1 cellular context compared by ENCODE assay signal in the genomic region with DNA sequence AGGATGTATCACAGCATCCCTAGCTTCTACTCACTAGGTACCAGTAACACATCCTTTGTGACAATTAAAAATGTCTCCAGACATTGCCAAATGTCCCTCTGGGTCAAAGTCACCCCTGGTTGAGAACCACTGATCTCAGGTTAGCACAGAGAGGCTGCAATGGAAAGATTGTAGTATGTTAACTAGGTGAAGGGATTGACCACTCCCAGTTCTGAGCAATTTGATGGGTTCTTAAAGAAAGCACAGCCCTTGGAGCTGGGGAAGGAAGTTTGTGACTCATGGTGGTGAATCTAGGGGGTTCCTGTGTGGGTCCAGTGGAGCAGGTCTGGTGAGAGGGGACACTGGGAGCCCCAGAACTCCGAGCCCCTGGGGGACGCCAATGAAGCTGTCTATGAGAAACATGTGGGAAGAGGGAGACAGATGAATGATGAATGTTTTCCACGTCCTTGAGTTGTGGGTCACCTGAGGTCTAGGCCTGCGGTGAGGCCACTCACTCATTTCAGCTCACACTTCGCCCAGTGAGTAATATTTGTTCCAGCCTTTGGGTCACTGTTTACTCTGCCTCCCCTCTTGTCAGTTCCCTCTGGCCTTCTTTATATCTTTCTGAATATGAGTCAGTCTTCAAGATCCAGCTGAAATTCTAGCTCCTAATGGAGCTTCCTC.
TF ChIP-seq lines count a peak whose summit lies in the region.

No MANE protein-coding gene starts in this region.

TF ChIP-seq in HepG2, 621 proteins besides CTCF, POLR2A, EP300 and RAD21 (continued from another document):
- TF ChIP-seq, protein P1, sequence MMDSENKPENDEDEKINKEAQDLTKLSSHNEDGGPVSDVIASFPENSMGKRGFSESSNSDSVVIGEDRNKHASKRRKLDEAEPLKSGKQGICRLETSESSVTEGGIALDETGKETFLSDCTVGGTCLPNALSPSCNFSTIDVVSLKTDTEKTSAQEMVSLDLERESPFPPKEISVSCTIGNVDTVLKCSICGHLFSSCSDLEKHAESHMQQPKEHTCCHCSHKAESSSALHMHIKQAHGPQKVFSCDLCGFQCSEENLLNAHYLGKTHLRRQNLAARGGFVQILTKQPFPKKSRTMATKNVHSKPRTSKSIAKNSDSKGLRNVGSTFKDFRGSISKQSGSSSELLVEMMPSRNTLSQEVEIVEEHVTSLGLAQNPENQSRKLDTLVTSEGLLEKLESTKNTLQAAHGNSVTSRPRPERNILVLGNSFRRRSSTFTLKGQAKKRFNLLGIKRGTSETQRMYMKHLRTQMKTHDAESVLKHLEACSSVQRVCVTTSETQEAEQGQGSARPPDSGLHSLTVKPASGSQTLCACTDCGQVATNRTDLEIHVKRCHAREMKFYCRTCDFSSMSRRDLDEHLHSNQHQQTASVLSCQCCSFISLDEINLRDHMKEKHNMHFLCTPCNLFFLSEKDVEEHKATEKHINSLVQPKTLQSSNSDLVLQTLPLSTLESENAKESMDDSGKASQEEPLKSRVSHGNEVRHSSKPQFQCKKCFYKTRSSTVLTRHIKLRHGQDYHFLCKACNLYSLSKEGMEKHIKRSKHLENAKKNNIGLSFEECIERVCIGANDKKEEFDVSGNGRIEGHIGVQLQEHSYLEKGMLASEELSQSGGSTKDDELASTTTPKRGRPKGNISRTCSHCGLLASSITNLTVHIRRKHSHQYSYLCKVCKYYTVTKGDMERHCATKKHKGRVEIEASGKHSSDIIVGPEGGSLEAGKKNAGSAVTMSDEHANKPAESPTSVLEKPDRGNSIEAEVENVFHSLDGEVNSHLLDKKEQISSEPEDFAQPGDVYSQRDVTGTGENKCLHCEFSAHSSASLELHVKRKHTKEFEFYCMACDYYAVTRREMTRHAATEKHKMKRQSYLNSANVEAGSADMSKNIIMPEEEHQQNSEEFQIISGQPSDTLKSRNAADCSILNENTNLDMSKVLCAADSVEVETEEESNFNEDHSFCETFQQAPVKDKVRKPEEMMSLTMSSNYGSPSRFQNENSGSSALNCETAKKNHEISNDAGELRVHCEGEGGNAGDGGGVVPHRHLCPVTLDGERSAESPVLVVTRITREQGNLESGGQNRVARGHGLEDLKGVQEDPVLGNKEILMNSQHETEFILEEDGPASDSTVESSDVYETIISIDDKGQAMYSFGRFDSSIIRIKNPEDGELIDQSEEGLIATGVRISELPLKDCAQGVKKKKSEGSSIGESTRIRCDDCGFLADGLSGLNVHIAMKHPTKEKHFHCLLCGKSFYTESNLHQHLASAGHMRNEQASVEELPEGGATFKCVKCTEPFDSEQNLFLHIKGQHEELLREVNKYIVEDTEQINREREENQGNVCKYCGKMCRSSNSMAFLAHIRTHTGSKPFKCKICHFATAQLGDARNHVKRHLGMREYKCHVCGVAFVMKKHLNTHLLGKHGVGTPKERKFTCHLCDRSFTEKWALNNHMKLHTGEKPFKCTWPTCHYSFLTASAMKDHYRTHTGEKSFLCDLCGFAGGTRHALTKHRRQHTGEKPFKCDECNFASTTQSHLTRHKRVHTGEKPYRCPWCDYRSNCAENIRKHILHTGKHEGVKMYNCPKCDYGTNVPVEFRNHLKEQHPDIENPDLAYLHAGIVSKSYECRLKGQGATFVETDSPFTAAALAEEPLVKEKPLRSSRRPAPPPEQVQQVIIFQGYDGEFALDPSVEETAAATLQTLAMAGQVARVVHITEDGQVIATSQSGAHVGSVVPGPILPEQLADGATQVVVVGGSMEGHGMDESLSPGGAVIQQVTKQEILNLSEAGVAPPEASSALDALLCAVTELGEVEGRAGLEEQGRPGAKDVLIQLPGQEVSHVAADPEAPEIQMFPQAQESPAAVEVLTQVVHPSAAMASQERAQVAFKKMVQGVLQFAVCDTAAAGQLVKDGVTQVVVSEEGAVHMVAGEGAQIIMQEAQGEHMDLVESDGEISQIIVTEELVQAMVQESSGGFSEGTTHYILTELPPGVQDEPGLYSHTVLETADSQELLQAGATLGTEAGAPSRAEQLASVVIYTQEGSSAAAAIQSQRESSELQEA (CRISPR knock-in tag; IDR thresholded peaks at IDR 0.05; ENCODE audit: not compliant biosample characterization), result no peak
- TF ChIP-seq CEBPB (IDR thresholded peaks at IDR 0.05; ENCODE audit: borderline replicate concordance, low read depth, low read length), result peak; percentile 8; the same call in 1 of the 2 replicates
- TF ChIP-seq SNAI1 (CRISPR knock-in tag; IDR thresholded peaks at IDR 0.05; ENCODE audit: borderline replicate concordance), result no peak
- TF ChIP-seq, protein P2, sequence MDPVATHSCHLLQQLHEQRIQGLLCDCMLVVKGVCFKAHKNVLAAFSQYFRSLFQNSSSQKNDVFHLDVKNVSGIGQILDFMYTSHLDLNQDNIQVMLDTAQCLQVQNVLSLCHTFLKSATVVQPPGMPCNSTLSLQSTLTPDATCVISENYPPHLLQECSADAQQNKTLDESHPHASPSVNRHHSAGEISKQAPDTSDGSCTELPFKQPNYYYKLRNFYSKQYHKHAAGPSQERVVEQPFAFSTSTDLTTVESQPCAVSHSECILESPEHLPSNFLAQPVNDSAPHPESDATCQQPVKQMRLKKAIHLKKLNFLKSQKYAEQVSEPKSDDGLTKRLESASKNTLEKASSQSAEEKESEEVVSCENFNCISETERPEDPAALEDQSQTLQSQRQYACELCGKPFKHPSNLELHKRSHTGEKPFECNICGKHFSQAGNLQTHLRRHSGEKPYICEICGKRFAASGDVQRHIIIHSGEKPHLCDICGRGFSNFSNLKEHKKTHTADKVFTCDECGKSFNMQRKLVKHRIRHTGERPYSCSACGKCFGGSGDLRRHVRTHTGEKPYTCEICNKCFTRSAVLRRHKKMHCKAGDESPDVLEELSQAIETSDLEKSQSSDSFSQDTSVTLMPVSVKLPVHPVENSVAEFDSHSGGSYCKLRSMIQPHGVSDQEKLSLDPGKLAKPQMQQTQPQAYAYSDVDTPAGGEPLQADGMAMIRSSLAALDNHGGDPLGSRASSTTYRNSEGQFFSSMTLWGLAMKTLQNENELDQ (CRISPR knock-in tag; IDR thresholded peaks at IDR 0.05; ENCODE audit: borderline replicate concordance), result no peak
- no peak for TF ChIP-seq ZNF672 (CRISPR knock-in tag; IDR thresholded peaks at IDR 0.05)
- TF ChIP-seq NFKBIZ (CRISPR knock-in tag; IDR thresholded peaks at IDR 0.05), result no peak
- no peak for TF ChIP-seq ZNF83 (CRISPR knock-in tag; IDR thresholded peaks at IDR 0.05; ENCODE audit: borderline replicate concordance)
- TF ChIP-seq EZH2 (conservative IDR thresholded peaks at IDR 0.05; ENCODE audit: low read depth, low read length), result no peak
- TF ChIP-seq KDM4B (CRISPR knock-in tag; IDR thresholded peaks at IDR 0.05), result no peak
- TF ChIP-seq BRCA1 (CRISPR knock-in tag; IDR thresholded peaks at IDR 0.05), result no peak
- TF ChIP-seq, protein P3, sequence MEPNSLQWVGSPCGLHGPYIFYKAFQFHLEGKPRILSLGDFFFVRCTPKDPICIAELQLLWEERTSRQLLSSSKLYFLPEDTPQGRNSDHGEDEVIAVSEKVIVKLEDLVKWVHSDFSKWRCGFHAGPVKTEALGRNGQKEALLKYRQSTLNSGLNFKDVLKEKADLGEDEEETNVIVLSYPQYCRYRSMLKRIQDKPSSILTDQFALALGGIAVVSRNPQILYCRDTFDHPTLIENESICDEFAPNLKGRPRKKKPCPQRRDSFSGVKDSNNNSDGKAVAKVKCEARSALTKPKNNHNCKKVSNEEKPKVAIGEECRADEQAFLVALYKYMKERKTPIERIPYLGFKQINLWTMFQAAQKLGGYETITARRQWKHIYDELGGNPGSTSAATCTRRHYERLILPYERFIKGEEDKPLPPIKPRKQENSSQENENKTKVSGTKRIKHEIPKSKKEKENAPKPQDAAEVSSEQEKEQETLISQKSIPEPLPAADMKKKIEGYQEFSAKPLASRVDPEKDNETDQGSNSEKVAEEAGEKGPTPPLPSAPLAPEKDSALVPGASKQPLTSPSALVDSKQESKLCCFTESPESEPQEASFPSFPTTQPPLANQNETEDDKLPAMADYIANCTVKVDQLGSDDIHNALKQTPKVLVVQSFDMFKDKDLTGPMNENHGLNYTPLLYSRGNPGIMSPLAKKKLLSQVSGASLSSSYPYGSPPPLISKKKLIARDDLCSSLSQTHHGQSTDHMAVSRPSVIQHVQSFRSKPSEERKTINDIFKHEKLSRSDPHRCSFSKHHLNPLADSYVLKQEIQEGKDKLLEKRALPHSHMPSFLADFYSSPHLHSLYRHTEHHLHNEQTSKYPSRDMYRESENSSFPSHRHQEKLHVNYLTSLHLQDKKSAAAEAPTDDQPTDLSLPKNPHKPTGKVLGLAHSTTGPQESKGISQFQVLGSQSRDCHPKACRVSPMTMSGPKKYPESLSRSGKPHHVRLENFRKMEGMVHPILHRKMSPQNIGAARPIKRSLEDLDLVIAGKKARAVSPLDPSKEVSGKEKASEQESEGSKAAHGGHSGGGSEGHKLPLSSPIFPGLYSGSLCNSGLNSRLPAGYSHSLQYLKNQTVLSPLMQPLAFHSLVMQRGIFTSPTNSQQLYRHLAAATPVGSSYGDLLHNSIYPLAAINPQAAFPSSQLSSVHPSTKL (CRISPR knock-in tag; IDR thresholded peaks at IDR 0.05), result peak; percentile 98
- TF ChIP-seq, protein P4, sequence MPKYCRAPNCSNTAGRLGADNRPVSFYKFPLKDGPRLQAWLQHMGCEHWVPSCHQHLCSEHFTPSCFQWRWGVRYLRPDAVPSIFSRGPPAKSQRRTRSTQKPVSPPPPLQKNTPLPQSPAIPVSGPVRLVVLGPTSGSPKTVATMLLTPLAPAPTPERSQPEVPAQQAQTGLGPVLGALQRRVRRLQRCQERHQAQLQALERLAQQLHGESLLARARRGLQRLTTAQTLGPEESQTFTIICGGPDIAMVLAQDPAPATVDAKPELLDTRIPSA (CRISPR knock-in tag; IDR thresholded peaks at IDR 0.05; ENCODE audit: borderline replicate concordance), result no peak
- no peak; the same call in 1 of the 2 replicates for TF ChIP-seq ZFP36L1 (CRISPR knock-in tag; IDR thresholded peaks at IDR 0.05)
- TF ChIP-seq, protein P5, sequence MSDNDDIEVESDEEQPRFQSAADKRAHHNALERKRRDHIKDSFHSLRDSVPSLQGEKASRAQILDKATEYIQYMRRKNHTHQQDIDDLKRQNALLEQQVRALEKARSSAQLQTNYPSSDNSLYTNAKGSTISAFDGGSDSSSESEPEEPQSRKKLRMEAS (IDR thresholded peaks at IDR 0.05), result peak; percentile 82
